Comparison of ENCODE assay signal across 8 cellular contexts in genomic region chrX:24395775-24396174, GRCh38. TPM values are rescaled to one million over a fixed set of nuclear protein-coding genes. Genes with fewer than 3 reads are reported as not detected.
DNase-seq lines count a peak whose midpoint lies in the region; ATAC-seq, FAIRE-seq and TF ChIP-seq lines count a peak whose summit lies in the region.

No MANE protein-coding gene starts in this region.

- no peaks in the 10 kb centered on the region for H3K4me1 ChIP-seq in naive thymus-derived CD4-positive, alpha-beta T cell (ENCODE audit: control insufficient read depth in 2 of 2, insufficient read depth in 2 of 2, low read length in 2 of 2)

- no peak for DNase-seq in GM12864 (ENCODE audit: low read depth)
- DNase-seq in NCI-H510A (lab: John Stamatoyannopoulos, UW) = peak; percentile 9
- peak; percentile 58 for DNase-seq in activated CD4-positive, alpha-beta T cell treated with anti-CD3 and anti-CD28 coated beads, Interleukin-2, amount 10 ng/mL, durations not matched to agents 7 days and 5 days
- DNase-seq in naive thymus-derived CD4-positive, alpha-beta T cell = peak in 8 of 9 donors; percentile 20 to 62 (median 50)

- POLR2A ChIA-PET in activated CD4-positive, alpha-beta T cell treated with anti-CD3 and anti-CD28 coated beads, Interleukin-2, amount 10 ng/mL, durations not matched to agents 7 days and 5 days (lab: Charles Lee) = interaction anchor here (0.6 kb wide), 1 partner anchor 111 kb away, joined by 5 read pairs; no protein-coding TSS in a partner anchor
- POLR2A ChIA-PET in naive thymus-derived CD4-positive, alpha-beta T cell (lab: Charles Lee) = interaction anchor here (0.6 to 2.1 kb wide), 5 partner anchors 40 to 102 kb away, joined by 3 to 10 read pairs (median 6); partner anchors contain the start of gene PDK3

- H3K27ac ChIP-seq in naive thymus-derived CD4-positive, alpha-beta T cell (ENCODE audit: low read depth, low read length) = no peak overlapping the region

- TF ChIP-seq CTCF in GM12864 (IDR thresholded peaks at IDR 0.05; ENCODE audit: low read depth, low read length, missing control alignments) = peak; percentile 72

- ATAC-seq in HG03280 (IDR thresholded peaks at IDR 0.05; ENCODE audit: unreplicated experiment) (peak; percentile 60), esophagus mucosa (peak; percentile 74), HG03139 (IDR thresholded peaks at IDR 0.05; ENCODE audit: unreplicated experiment) (no peak)
- ATAC-seq in naive thymus-derived CD4-positive, alpha-beta T cell = peak; percentile 87

- H3K4me3 ChIP-seq in GM12864 (ENCODE audit: low read depth, low read length) = no peak overlapping the region
- no peak overlapping the region for H3K4me3 ChIP-seq in naive thymus-derived CD4-positive, alpha-beta T cell (ENCODE audit: low read length)

- H3K36me3 ChIP-seq in naive thymus-derived CD4-positive, alpha-beta T cell (ENCODE audit: control insufficient read depth in 2 of 3, insufficient read depth in 3 of 3, low read length in 3 of 3) = no peaks in the 10 kb centered on the region

- H3K4me3 Mint-ChIP-seq in activated CD4-positive, alpha-beta T cell treated with anti-CD3 and anti-CD28 coated beads, Interleukin-2, amount 10 ng/mL, durations not matched to agents 7 days and 5 days = no peak overlapping the region
- H3K4me3 Mint-ChIP-seq in naive thymus-derived CD4-positive, alpha-beta T cell = no peak overlapping the region

- peaks cover 5% of the 10 kb centered on the region for H3K4me1 Mint-ChIP-seq in activated CD4-positive, alpha-beta T cell treated with anti-CD3 and anti-CD28 coated beads, Interleukin-2, amount 10 ng/mL, durations not matched to agents 7 days and 5 days
- H3K4me1 Mint-ChIP-seq in naive thymus-derived CD4-positive, alpha-beta T cell = peaks cover 0 to 7% (median 0%) of the 10 kb centered on the region in 7 donors

- no peaks in the 10 kb centered on the region for H3K27me3 ChIP-seq in naive thymus-derived CD4-positive, alpha-beta T cell (ENCODE audit: control insufficient read depth in 2 of 2, insufficient read depth in 2 of 2, low read length in 2 of 2)

- no peaks in the 10 kb centered on the region for H3K9me3 ChIP-seq in naive thymus-derived CD4-positive, alpha-beta T cell (ENCODE audit: control insufficient read depth in 2 of 3, low read length in 3 of 3)

- no peaks in the 10 kb centered on the region for H3K36me3 Mint-ChIP-seq in activated CD4-positive, alpha-beta T cell treated with anti-CD3 and anti-CD28 coated beads, Interleukin-2, amount 10 ng/mL, durations not matched to agents 7 days and 5 days (ENCODE audit: low read depth)
- H3K36me3 Mint-ChIP-seq in naive thymus-derived CD4-positive, alpha-beta T cell = no peaks in the 10 kb centered on the region

- H3K9me3 Mint-ChIP-seq in activated CD4-positive, alpha-beta T cell treated with anti-CD3 and anti-CD28 coated beads, Interleukin-2, amount 10 ng/mL, durations not matched to agents 7 days and 5 days = no peaks in the 10 kb centered on the region
- H3K9me3 Mint-ChIP-seq in naive thymus-derived CD4-positive, alpha-beta T cell = no peaks in the 10 kb centered on the region

- CTCF ChIA-PET in activated CD4-positive, alpha-beta T cell treated with anti-CD3 and anti-CD28 coated beads, Interleukin-2, amount 10 ng/mL, durations not matched to agents 7 days and 5 days (lab: Charles Lee) = interaction anchor here (0.9 to 3.0 kb wide), 7 partner anchors 10 to 166 kb away, joined by 3 to 21 read pairs (median 4); no protein-coding TSS in a partner anchor
- CTCF ChIA-PET in naive thymus-derived CD4-positive, alpha-beta T cell (lab: Charles Lee) = interaction anchor here (0.6 to 8.1 kb wide), 8 partner anchors 7 to 1419 kb away, joined by 3 to 154 read pairs (median 4); no protein-coding TSS in a partner anchor

- peaks cover 1% of the 10 kb centered on the region for H3K27me3 Mint-ChIP-seq in activated CD4-positive, alpha-beta T cell treated with anti-CD3 and anti-CD28 coated beads, Interleukin-2, amount 10 ng/mL, durations not matched to agents 7 days and 5 days
- peaks cover 0 to 5% (median 2%) of the 10 kb centered on the region in 5 donors for H3K27me3 Mint-ChIP-seq in naive thymus-derived CD4-positive, alpha-beta T cell

- intact Hi-C loops in naive thymus-derived CD4-positive, alpha-beta T cell (cut with micrococcal nuclease) = loop anchor here (1.0 to 10.0 kb wide), 4 partner anchors 70 to 749 kb away; partner anchors contain the start of gene PDK3 (in 1 of the 2)

- no peak overlapping the region for H3K27ac Mint-ChIP-seq in activated CD4-positive, alpha-beta T cell treated with anti-CD3 and anti-CD28 coated beads, Interleukin-2, amount 10 ng/mL, durations not matched to agents 7 days and 5 days
- H3K27ac Mint-ChIP-seq in naive thymus-derived CD4-positive, alpha-beta T cell = peak overlapping the region in 1 of 9 donors; percentile 51

- FAIRE-seq in A204.1 (lab: Jason Lieb, UNC) = peak; percentile 93

RNA-seq across cellular contexts. Expression of gene SUPT20HL1, which starts 35.3 kb away (rescaled TPM):
- not detected for total RNA-seq in activated CD4-positive, alpha-beta T cell treated with anti-CD3 and anti-CD28 coated beads, Interleukin-2, amount 10 ng/mL, durations not matched to agents 7 days and 5 days
- not detected for total RNA-seq in esophagus mucosa
- not detected for total RNA-seq in naive thymus-derived CD4-positive, alpha-beta T cell
- not detected for polyA plus RNA-seq in naive thymus-derived CD4-positive, alpha-beta T cell
